ENCODE assay signal across 12 cellular contexts in genomic region chr12:64627781-64628180, GRCh38. TPM values are rescaled to one million over a fixed set of nuclear protein-coding genes. Genes with fewer than 3 reads are reported as not detected.
DNase-seq lines count a peak whose midpoint lies in the region; ATAC-seq and TF ChIP-seq lines count a peak whose summit lies in the region.
"Had no signal": no experiment of that assay in that cellular context is flagged by ENCODE, and none has a peak within 500 bp of the region (broad histone marks: within the 10 kb centered on the region; RNA-seq: fewer than 3 reads in every experiment).

No MANE protein-coding gene starts in this region.

- POLR2A ChIA-PET in activated B cell treated with CpG ODN at 0.5 μM for 24 hours (lab: Charles Lee), result interaction anchor here (9.6 kb wide), 1 partner anchor 16 kb away, joined by 256 read pairs; the partner anchor contains the start of gene RASSF3

- no peak overlapping the region for H3K9ac ChIP-seq in skeletal muscle satellite cell (ENCODE audit: low read depth, low read length)

- H3K9me3 ChIP-seq in skeletal muscle satellite cell (replicated peaks; ENCODE audit: low read length), result no peaks in the 10 kb centered on the region

- H3K4me1 ChIP-seq in skeletal muscle satellite cell (ENCODE audit: control insufficient read depth, insufficient read depth, low read length), result peaks cover 36% of the 10 kb centered on the region

- intact Hi-C loops in activated B cell treated with CpG ODN at 0.5 μM for 24 hours (cut with micrococcal nuclease), result no loop called here

- no peaks in the 10 kb centered on the region for H3K27me3 Mint-ChIP-seq in activated B cell treated with CpG ODN at 0.5 μM for 24 hours
- H3K27me3 Mint-ChIP-seq in T-helper 2 cell treated with Interferon-gamma antibody and Interleukin-4, amounts not matched to agents 5 μg/mL and 100 μg/mL, for 36 hours (ENCODE audit: low read depth), result no peaks in the 10 kb centered on the region

- H3K27me3 ChIP-seq in skeletal muscle satellite cell (ENCODE audit: control insufficient read depth, insufficient read depth, low read length), result no peaks in the 10 kb centered on the region

- DNase-seq in ELR (ENCODE audit: low read depth) (peak; percentile 73), activated B cell treated with CpG ODN at 0.5 μM for 24 hours (no peak), foreskin fibroblast (peak; percentile 62 to 82), cerebellar nuclear complex (lab: John Stamatoyannopoulos, UW) (no peak), midbrain (lab: John Stamatoyannopoulos, UW) (no peak)
- DNase-seq in T-helper 2 cell treated with Interferon-gamma antibody and Interleukin-4, amounts not matched to agents 5 μg/mL and 100 μg/mL, for 36 hours (ENCODE audit: low spot score), result no peak
- DNase-seq: activated CD8-positive, alpha-beta memory T cell treated with anti-CD3 and anti-CD28 coated beads, Interleukin-2, amount 50 U/mL, for 48 hours; NCI-H2029; SHP77 treated with DMSO at 0.1 percent for 48 hours; stimulated activated CD4-positive, alpha-beta T cell treated with anti-CD3 and anti-CD28 coated beads, Interleukin-4, amount 100 ng/mL, for 1 hour had no signal

- peaks cover 47% of the 10 kb centered on the region for H3K36me3 Mint-ChIP-seq in activated B cell treated with CpG ODN at 0.5 μM for 24 hours (ENCODE audit: low read depth)
- H3K36me3 Mint-ChIP-seq in T-helper 2 cell treated with Interferon-gamma antibody and Interleukin-4, amounts not matched to agents 5 μg/mL and 100 μg/mL, for 36 hours (ENCODE audit: low read depth), result peaks cover 27% of the 10 kb centered on the region

- no peak overlapping the region for H3K4me3 Mint-ChIP-seq in activated B cell treated with CpG ODN at 0.5 μM for 24 hours
- no peak overlapping the region for H3K4me3 Mint-ChIP-seq in T-helper 2 cell treated with Interferon-gamma antibody and Interleukin-4, amounts not matched to agents 5 μg/mL and 100 μg/mL, for 36 hours

- no peaks in the 10 kb centered on the region for H3K36me3 ChIP-seq in skeletal muscle satellite cell (ENCODE audit: insufficient read depth, low read length)

- H3K27ac Mint-ChIP-seq in activated B cell treated with CpG ODN at 0.5 μM for 24 hours, result peak overlapping the region; percentile 46
- H3K27ac Mint-ChIP-seq in T-helper 2 cell treated with Interferon-gamma antibody and Interleukin-4, amounts not matched to agents 5 μg/mL and 100 μg/mL, for 36 hours, result no peak overlapping the region

- H3K4me1 Mint-ChIP-seq in activated B cell treated with CpG ODN at 0.5 μM for 24 hours, result peaks cover 85% of the 10 kb centered on the region
- H3K4me1 Mint-ChIP-seq in T-helper 2 cell treated with Interferon-gamma antibody and Interleukin-4, amounts not matched to agents 5 μg/mL and 100 μg/mL, for 36 hours (ENCODE audit: low read depth), result peaks cover 37% of the 10 kb centered on the region

- no peak for TF ChIP-seq CTCF in activated B cell treated with CpG ODN at 0.5 μM for 24 hours (IDR thresholded peaks at IDR 0.05)
- TF ChIP-seq CTCF in foreskin fibroblast (IDR thresholded peaks at IDR 0.05; ENCODE audit: low read depth, low read length), result no peak

- CTCF ChIA-PET in activated B cell treated with CpG ODN at 0.5 μM for 24 hours (lab: Charles Lee), result interaction anchor here (0.6 to 0.8 kb wide), 2 partner anchors 20 to 79 kb away, joined by 3 read pairs; no protein-coding TSS in a partner anchor

- H3K4me2 ChIP-seq in skeletal muscle satellite cell (ENCODE audit: low read length), result peak overlapping the region; percentile 8

- H3K9me3 Mint-ChIP-seq in activated B cell treated with CpG ODN at 0.5 μM for 24 hours, result peaks cover 2% of the 10 kb centered on the region
- H3K9me3 Mint-ChIP-seq in T-helper 2 cell treated with Interferon-gamma antibody and Interleukin-4, amounts not matched to agents 5 μg/mL and 100 μg/mL, for 36 hours, result peaks cover 15% of the 10 kb centered on the region

- ATAC-seq in activated B cell treated with CpG ODN at 0.5 μM for 24 hours (ENCODE audit: low read depth), result no peak
- ATAC-seq in HG03442 (IDR thresholded peaks at IDR 0.05; ENCODE audit: unreplicated experiment), result no peak

- no peak overlapping the region for H3K4me3 ChIP-seq in foreskin fibroblast (ENCODE audit: low read depth in 1 of 2, low read length in 2 of 2)
- H3K4me3 ChIP-seq in skeletal muscle satellite cell (ENCODE audit: low read length), result no peak overlapping the region

RNA-seq across cellular contexts. Expression of gene RASSF3, which starts 17.5 kb away (rescaled TPM):
- 90.9 and 95.7 TPM in 2 replicates for total RNA-seq in activated B cell treated with CpG ODN at 0.5 μM for 24 hours
- 6.8 and 9.4 TPM in 2 replicates for total RNA-seq in skeletal muscle satellite cell (2012; rRNA removed)

Comparison
In these comparisons a context has a peak if more than half of its experiments do, and no peak if none do; other contexts are left out.
1. DNase-seq: peak in ELR (single experiment) and foreskin fibroblast (2 of 2); none in activated B cell treated with CpG ODN at 0.5 μM for 24 hours (single experiment), cerebellar nuclear complex (0 of 2), T-helper 2 cell treated with Interferon-gamma antibody and Interleukin-4, amounts not matched to agents 5 μg/mL and 100 μg/mL, for 36 hours (single experiment) and midbrain (single experiment).